ENCODE assay signal across 15 cellular contexts in genomic region chr18:58232674-58233073, GRCh38.
DNase-seq lines count a peak whose midpoint lies in the region; ATAC-seq and TF ChIP-seq lines count a peak whose summit lies in the region.
"Had no signal": no experiment of that assay in that cellular context is flagged by ENCODE, and none has a peak within 500 bp of the region (broad histone marks: within the 10 kb centered on the region; RNA-seq: fewer than 3 reads in every experiment).

No MANE protein-coding gene starts in this region.

- peak overlapping the region; percentile 9 for H3K4me3 Mint-ChIP-seq in Calu3 (ENCODE audit: low read depth, unreplicated experiment)
- H3K4me3 Mint-ChIP-seq in stimulated activated naive B cell treated with anti-CD40 and anti-IgM and Interleukin-4, amounts not matched to agents 10 μg/mL and 1 μg/mL and 100 μg/mL, for 72 hours = no peak overlapping the region
- H3K4me3 Mint-ChIP-seq: CD4-positive, alpha-beta T cell; HFFc6 had no signal

- peak overlapping the region; percentile 91 for H3K27ac Mint-ChIP-seq in Calu3 (ENCODE audit: unreplicated experiment)
- no peak overlapping the region for H3K27ac Mint-ChIP-seq in stimulated activated naive B cell treated with anti-CD40 and anti-IgM and Interleukin-4, amounts not matched to agents 10 μg/mL and 1 μg/mL and 100 μg/mL, for 72 hours
- H3K27ac Mint-ChIP-seq: CD4-positive, alpha-beta T cell; HFFc6 had no signal

- no TSS peak for BruUV-seq in Calu3 (replicated peaks; lab: Mats Ljungman, UMichigan)

- CTCF ChIA-PET in Calu3 (lab: Charles Lee) = interaction anchor here (0.7 to 1.4 kb wide), 4 partner anchors 35 to 46 kb away, joined by 3 to 4 read pairs (median 3); no protein-coding TSS in a partner anchor

- H3K4me3 ChIP-seq in hepatocyte (no peak overlapping the region), lower lobe of right lung (no peak overlapping the region), thyroid gland (replicated peaks in 1 of 3) (no peak overlapping the region)

- H3K36me3 ChIP-seq in hepatocyte (replicated peaks; ENCODE audit: insufficient read depth, low read depth) (no peaks in the 10 kb centered on the region), lower lobe of right lung (no peaks in the 10 kb centered on the region), thyroid gland (no peaks in the 10 kb centered on the region)

- H2AFZ ChIP-seq in hepatocyte = no peak overlapping the region

- H3K27ac ChIP-seq in hepatocyte = peak overlapping the region; percentile 93
- H3K27ac ChIP-seq in lower lobe of right lung = peak overlapping the region; percentile 57
- peak overlapping the region; percentile 74 to 91 (median 75) for H3K27ac ChIP-seq in thyroid gland

- peaks cover 20% of the 10 kb centered on the region for H4K20me1 ChIP-seq in hepatocyte (ENCODE audit: insufficient read depth, poor library complexity, severe bottlenecking)

- WGBS in hepatocyte (ENCODE audit: low lambda C conversion rate, missing lambda C conversion rate) = 63% methylated on average over 5 of the region's 5 CpGs
- WGBS in thyroid gland, 2 donors = 56 to 58% methylated on average over 5 of the region's 5 CpGs

- peaks cover 59% of the 10 kb centered on the region for H3K36me3 Mint-ChIP-seq in Calu3 (ENCODE audit: insufficient read depth, unreplicated experiment)
- peaks cover 3 to 13% of the 10 kb centered on the region in 2 donors for H3K36me3 Mint-ChIP-seq in stimulated activated naive B cell treated with anti-CD40 and anti-IgM and Interleukin-4, amounts not matched to agents 10 μg/mL and 1 μg/mL and 100 μg/mL, for 72 hours

- H3K4me1 Mint-ChIP-seq in Calu3 (ENCODE audit: low read depth, unreplicated experiment) = peaks cover 75% of the 10 kb centered on the region
- peaks cover 11 to 24% of the 10 kb centered on the region in 2 donors for H3K4me1 Mint-ChIP-seq in stimulated activated naive B cell treated with anti-CD40 and anti-IgM and Interleukin-4, amounts not matched to agents 10 μg/mL and 1 μg/mL and 100 μg/mL, for 72 hours

- H3K4me1 ChIP-seq in hepatocyte (ENCODE audit: insufficient read depth) = peaks cover 44% of the 10 kb centered on the region
- peaks cover 37% of the 10 kb centered on the region for H3K4me1 ChIP-seq in lower lobe of right lung
- peaks cover 61 to 66% of the 10 kb centered on the region in 2 donors for H3K4me1 ChIP-seq in thyroid gland

- TF ChIP-seq POLR2A in thyroid gland (IDR thresholded peaks at IDR 0.05) = no peak

- no peak for TF ChIP-seq CTCF in Calu3 (IDR thresholded peaks at IDR 0.05; ENCODE audit: unreplicated experiment)
- TF ChIP-seq CTCF in hepatocyte (IDR thresholded peaks at IDR 0.05; ENCODE audit: poor library complexity) = no peak
- TF ChIP-seq CTCF in lower lobe of right lung (IDR thresholded peaks at IDR 0.05) = no peak
- no peak for TF ChIP-seq CTCF in thyroid gland (IDR thresholded peaks at IDR 0.05)

- H3K4me2 ChIP-seq in hepatocyte = peak overlapping the region; percentile 59

- no peaks in the 10 kb centered on the region for H3K9me3 ChIP-seq in hepatocyte (ENCODE audit: low read depth)
- no peaks in the 10 kb centered on the region for H3K9me3 ChIP-seq in lower lobe of right lung
- H3K9me3 ChIP-seq in thyroid gland = no peaks in the 10 kb centered on the region

- DNase-seq in Calu3 (no peak), hepatocyte (ENCODE audit: low spot score) (no peak), lower lobe of right lung (no peak), thyroid gland (no peak)
- no peak for DNase-seq in stimulated activated naive B cell treated with anti-CD40 and anti-IgM and Interleukin-4, amounts not matched to agents 10 μg/mL and 1 μg/mL and 100 μg/mL, for 72 hours
- DNase-seq in activated CD8-positive, alpha-beta memory T cell treated with anti-CD3 and anti-CD28 coated beads, Interleukin-2, amount 50 U/mL, for 4 hours = no peak
- DNase-seq: CD4-positive, alpha-beta T cell; DND-41; GDM1; HFFc6; NCI-H2029; NCI-H2171 treated with DMSO at 0.1 percent for 48 hours; NCI-H82 had no signal

- ATAC-seq in lower lobe of right lung = peak in 1 of 2 donors; percentile 29
- ATAC-seq in GM21360 (IDR thresholded peaks at IDR 0.05; ENCODE audit: unreplicated experiment) = no peak
- no peak for ATAC-seq in stimulated activated naive B cell treated with anti-CD40 and anti-IgM and Interleukin-4, amounts not matched to agents 10 μg/mL and 1 μg/mL and 100 μg/mL, for 72 hours (replicated peaks)
- ATAC-seq: Panc1 had no signal

- no peaks in the 10 kb centered on the region for H3K9me3 Mint-ChIP-seq in Calu3 (ENCODE audit: low read depth, unreplicated experiment)
- peaks cover 3 to 4% of the 10 kb centered on the region in 2 donors for H3K9me3 Mint-ChIP-seq in stimulated activated naive B cell treated with anti-CD40 and anti-IgM and Interleukin-4, amounts not matched to agents 10 μg/mL and 1 μg/mL and 100 μg/mL, for 72 hours
- H3K9me3 Mint-ChIP-seq: CD4-positive, alpha-beta T cell; HFFc6 had no signal

- no peaks in the 10 kb centered on the region for H3K9me2 ChIP-seq in hepatocyte (replicated peaks; ENCODE audit: insufficient read depth)

- H3K79me2 ChIP-seq in hepatocyte = peaks cover 87% of the 10 kb centered on the region

- no peaks in the 10 kb centered on the region for H3K27me3 Mint-ChIP-seq in Calu3 (ENCODE audit: unreplicated experiment)
- H3K27me3 Mint-ChIP-seq in stimulated activated naive B cell treated with anti-CD40 and anti-IgM and Interleukin-4, amounts not matched to agents 10 μg/mL and 1 μg/mL and 100 μg/mL, for 72 hours = no peaks in the 10 kb centered on the region

- intact Hi-C loops in Calu3 (cut with micrococcal nuclease; ENCODE audit: unreplicated experiment) = loop anchor here (5.0 kb wide), 1 partner anchor 40 kb away; no protein-coding TSS in a partner anchor
- intact Hi-C loops in lower lobe of right lung (cut with DNase I) = no loop called here
- intact Hi-C loops in thyroid gland (cut with DNase I) = no loop called here

- H3K27me3 ChIP-seq in hepatocyte (no peaks in the 10 kb centered on the region), lower lobe of right lung (ENCODE audit: low read depth) (no peaks in the 10 kb centered on the region), thyroid gland (no peaks in the 10 kb centered on the region)
